21 cellular contexts compared by ENCODE assay signal in genomic region chr3:105465251-105465853, GRCh38.
"Had no signal": no experiment of that assay in that cellular context is flagged by ENCODE, and none has a peak within 500 bp of the region (broad histone marks: within the 10 kb centered on the region; RNA-seq: fewer than 3 reads in every experiment).

No MANE protein-coding gene starts in this region.

- H3K4me1 Mint-ChIP-seq: activated naive CD4-positive, alpha-beta T cell treated with anti-CD3 and anti-CD28 coated beads, Interleukin-2, amount 50 U/mL, for 24 hours; brain; natural killer cell had no signal

- H3K27ac ChIP-seq: foreskin keratinocyte, left lung, psoas muscle, tibial artery, WERI-Rb-1 had no signal

- H3K4me1 ChIP-seq: foreskin keratinocyte, psoas muscle, tibial artery had no signal

- H3K4me3 Mint-ChIP-seq: activated CD8-positive, alpha-beta T cell treated with anti-CD3 and anti-CD28 coated beads, Interleukin-2, amount 10 ng/mL, durations not matched to agents 7 days and 5 days; activated naive CD4-positive, alpha-beta T cell treated with anti-CD3 and anti-CD28 coated beads, Interleukin-2, amount 50 U/mL, for 24 hours; activated T-helper 1 cell treated with anti-CD3 and anti-CD28 coated beads, Interleukin-12 subunit alpha, Interleukin-12 subunit beta, Interleukin-2, Interleukin-4 antibody, amounts not matched to agents 30 ng/mL and 10 ng/mL and 1 ng/mL, durations not matched to agents 14 hours and 24 hours and 36 hours; brain; mesothelial cell of epicardium; natural killer cell; stimulated activated naive CD8-positive, alpha-beta T cell treated with anti-CD3 and anti-CD28 coated beads, Interleukin-15, Interleukin-2, amounts not matched to agents 100 ng/mL and 50 ng/mL, for 24 hours; T-helper 2 cell treated with Interferon-gamma antibody and Interleukin-4, amounts not matched to agents 5 μg/mL and 100 μg/mL, for 36 hours had no signal

- H3K27me3 Mint-ChIP-seq: brain had no signal

- H3K27ac Mint-ChIP-seq: activated CD8-positive, alpha-beta T cell treated with anti-CD3 and anti-CD28 coated beads, Interleukin-2, amount 10 ng/mL, durations not matched to agents 7 days and 5 days; activated naive CD4-positive, alpha-beta T cell treated with anti-CD3 and anti-CD28 coated beads, Interleukin-2, amount 50 U/mL, for 24 hours; activated T-helper 1 cell treated with anti-CD3 and anti-CD28 coated beads, Interleukin-12 subunit alpha, Interleukin-12 subunit beta, Interleukin-2, Interleukin-4 antibody, amounts not matched to agents 30 ng/mL and 10 ng/mL and 1 ng/mL, durations not matched to agents 14 hours and 24 hours and 36 hours; brain; mesothelial cell of epicardium; natural killer cell; stimulated activated naive CD8-positive, alpha-beta T cell treated with anti-CD3 and anti-CD28 coated beads, Interleukin-15, Interleukin-2, amounts not matched to agents 100 ng/mL and 50 ng/mL, for 24 hours; T-helper 2 cell treated with Interferon-gamma antibody and Interleukin-4, amounts not matched to agents 5 μg/mL and 100 μg/mL, for 36 hours had no signal

- H3K36me3 Mint-ChIP-seq: activated naive CD4-positive, alpha-beta T cell treated with anti-CD3 and anti-CD28 coated beads, Interleukin-2, amount 50 U/mL, for 24 hours; brain; natural killer cell had no signal

- H3K4me3 ChIP-seq: left lung, lung, psoas muscle, tibial artery had no signal

- H3K9me3 Mint-ChIP-seq: activated naive CD4-positive, alpha-beta T cell treated with anti-CD3 and anti-CD28 coated beads, Interleukin-2, amount 50 U/mL, for 24 hours; activated T-helper 1 cell treated with anti-CD3 and anti-CD28 coated beads, Interleukin-12 subunit alpha, Interleukin-12 subunit beta, Interleukin-2, Interleukin-4 antibody, amounts not matched to agents 30 ng/mL and 10 ng/mL and 1 ng/mL, durations not matched to agents 14 hours and 24 hours and 36 hours; brain; stimulated activated naive CD8-positive, alpha-beta T cell treated with anti-CD3 and anti-CD28 coated beads, Interleukin-15, Interleukin-2, amounts not matched to agents 100 ng/mL and 50 ng/mL, for 24 hours; T-helper 2 cell treated with Interferon-gamma antibody and Interleukin-4, amounts not matched to agents 5 μg/mL and 100 μg/mL, for 36 hours had no signal

- H3K9me3 ChIP-seq: left lung, psoas muscle, tibial artery had no signal

- H3K36me3 ChIP-seq: left lung, tibial artery, WERI-Rb-1 had no signal

- ATAC-seq: activated CD8-positive, alpha-beta T cell treated with anti-CD3 and anti-CD28 coated beads, Interleukin-2, amount 10 ng/mL, durations not matched to agents 7 days and 5 days; foreskin keratinocyte; left lung; natural killer cell; psoas muscle; right cardiac atrium had no signal

- H3K27me3 ChIP-seq: foreskin keratinocyte, left lung, tibial artery had no signal

- DNase-seq: activated CD4-positive, alpha-beta T cell treated with anti-CD3 and anti-CD28 coated beads, Interleukin-2, amount 50 U/mL, for 1 hour; activated CD4-positive, CD25-positive, alpha-beta regulatory T cell treated with anti-CD3 and anti-CD28 coated beads, Interleukin-2, amount 50 U/mL, for 72 hours; activated CD8-positive, alpha-beta T cell treated with anti-CD3 and anti-CD28 coated beads, Interleukin-2, amount 10 ng/mL, durations not matched to agents 7 days and 5 days; activated gamma-delta T cell treated with Interleukin-2 at 50 U/mL for 16 hours; effector CD4-positive, alpha-beta T cell; foreskin keratinocyte; kidney glomerular epithelial cell; left lung; natural killer cell; psoas muscle; right cardiac atrium; stimulated activated CD4-positive, alpha-beta T cell treated with anti-CD3 and anti-CD28 coated beads, Interleukin-1b, Interleukin-23, amount 100 ng/mL, for 48 hours; tibial artery; WERI-Rb-1 had no signal
